7 cellular contexts compared by ENCODE assay signal in genomic region chr5:62256161-62257017, GRCh38. TPM values are rescaled to one million over a fixed set of nuclear protein-coding genes. Genes with fewer than 3 reads are reported as not detected.
DNase-seq lines count a peak whose midpoint lies in the region; ATAC-seq and TF ChIP-seq lines count a peak whose summit lies in the region.

No MANE protein-coding gene starts in this region.

- H3K9me2 ChIP-seq in OCI-LY7 (ENCODE audit: insufficient read depth, low read length): no peaks in the 10 kb centered on the region

- H3K36me3 ChIP-seq in OCI-LY7 (ENCODE audit: insufficient read depth, low read length): no peaks in the 10 kb centered on the region

- ATAC-seq in GM18517 (IDR thresholded peaks at IDR 0.05; ENCODE audit: unreplicated experiment): peak; percentile 74
- ATAC-seq in GM21786 (IDR thresholded peaks at IDR 0.05; ENCODE audit: unreplicated experiment): peak; percentile 74

- DNase-seq in OCI-LY7 (ENCODE audit: low spot score): peak; percentile 30
- peak; percentile 28 for DNase-seq in kidney tubule cell (ENCODE audit: low spot score)
- no peak for DNase-seq in epidermal melanocyte (ENCODE audit: insufficient read length, low spot score)
- DNase-seq in cortex of kidney (lab: John Stamatoyannopoulos, UW): no peak
- DNase-seq in foreskin melanocyte: no peak

- no peaks in the 10 kb centered on the region for H3K9me3 ChIP-seq in OCI-LY7 (ENCODE audit: low read length)

- BruUV-seq in OCI-LY7 (replicated peaks; lab: Mats Ljungman, UMichigan): no TSS peak

- peak overlapping the region; percentile 60 for H3K4me2 ChIP-seq in OCI-LY7 (ENCODE audit: low read length)

- intact Hi-C loops in OCI-LY7 (cut with micrococcal nuclease; ENCODE audit: unreplicated experiment): no loop called here

- peaks cover 26% of the 10 kb centered on the region for H3K4me1 ChIP-seq in OCI-LY7 (ENCODE audit: insufficient read depth, low read length, poor library complexity, severe bottlenecking)

- no peaks in the 10 kb centered on the region for H4K20me1 ChIP-seq in OCI-LY7 (ENCODE audit: insufficient read depth, low read length)

- no peaks in the 10 kb centered on the region for H3K79me2 ChIP-seq in OCI-LY7 (ENCODE audit: insufficient read depth, low read depth, low read length)

- H3K4me3 ChIP-seq in OCI-LY7 (ENCODE audit: low read depth, low read length, poor library complexity, severe bottlenecking): peak overlapping the region; percentile 4

- peak overlapping the region; percentile 38 for H3K27ac ChIP-seq in OCI-LY7 (ENCODE audit: low read depth, low read length, poor library complexity, severe bottlenecking)

- CTCF ChIA-PET in OCI-LY7 (lab: Charles Lee; ENCODE audit: unreplicated experiment): no interaction called here

- no peak for TF ChIP-seq CTCF in OCI-LY7 (conservative IDR thresholded peaks at IDR 0.05; ENCODE audit: low read length)

- POLR2A ChIA-PET in OCI-LY7 (lab: Charles Lee): no interaction called here

- H2AFZ ChIP-seq in OCI-LY7 (ENCODE audit: low read length): peak overlapping the region; percentile 99

RNA-seq across cellular contexts. Expression of gene KIF2A, which starts 49.6 kb away (rescaled TPM):
- total RNA-seq in OCI-LY7 (2014; rRNA removed; shearing (Covaris generic)): 50.3 and 56.9 TPM in 2 replicates
- total RNA-seq in OCI-LY7 (2022): 90.7 and 112 TPM in 2 replicates

Comparison
In these comparisons a context has a peak if more than half of its experiments do, and no peak if none do; other contexts are left out.
1. DNase-seq: peak in OCI-LY7 (single experiment) and kidney tubule cell (single experiment); none in epidermal melanocyte (single experiment), cortex of kidney (single experiment) and foreskin melanocyte (single experiment).